25 cellular contexts compared by ENCODE assay signal in the genomic region with DNA sequence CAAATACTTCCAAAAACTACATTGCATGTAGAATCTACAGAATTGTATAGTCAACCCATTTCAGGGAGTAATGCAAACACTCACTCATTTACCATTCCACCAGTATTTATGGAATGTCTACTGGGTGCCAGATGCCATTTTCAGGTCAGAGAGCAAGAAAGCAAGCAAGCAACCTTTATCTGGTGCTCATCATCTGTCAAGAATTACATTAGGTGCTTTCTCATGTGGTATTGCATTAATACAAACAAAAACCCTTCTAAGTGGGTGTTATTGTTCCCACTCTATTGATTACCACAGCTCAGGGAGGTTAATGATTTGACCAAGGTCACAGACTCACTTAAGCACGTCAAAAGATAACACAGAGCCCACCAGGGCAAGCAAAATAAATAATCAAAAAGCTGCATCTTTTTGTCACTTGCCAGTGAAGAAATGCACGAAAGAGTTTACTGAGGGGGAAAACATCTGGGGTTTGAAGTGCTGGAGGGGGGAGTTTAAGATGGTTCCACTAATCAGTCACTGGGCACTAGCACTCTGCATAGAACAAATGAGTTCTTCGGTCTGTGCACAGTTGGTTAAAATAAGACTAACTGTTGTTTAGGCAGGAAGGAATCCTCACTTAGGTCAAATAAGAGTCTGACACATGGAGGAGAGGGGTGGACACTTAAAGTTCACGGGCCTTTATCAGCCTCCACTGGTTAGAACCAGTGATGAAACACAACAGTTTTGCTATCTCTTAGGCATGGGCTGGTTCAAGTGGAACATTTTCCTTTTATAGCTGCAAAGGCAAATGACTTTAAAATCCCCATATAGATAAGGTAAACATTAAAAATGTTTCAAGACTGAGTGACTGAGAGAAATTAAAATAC.
DNase-seq lines count a peak whose midpoint lies in the region; ATAC-seq, FAIRE-seq and TF ChIP-seq lines count a peak whose summit lies in the region.
"Had no signal": no experiment of that assay in that cellular context is flagged by ENCODE, and none has a peak within 500 bp of the region (broad histone marks: within the 10 kb centered on the region; RNA-seq: fewer than 3 reads in every experiment).

No MANE protein-coding gene starts in this region.

- DNase-seq in A549 (ENCODE audit: low read depth in 1 of 2, low spot score in 1 of 2): peak in 1 of 2 experiments; percentile 2
- peak; percentile 23 for DNase-seq in HuH-7.5 (ENCODE audit: low spot score)
- DNase-seq in dedifferentiated amniotic fluid mesenchymal stem cell (ENCODE audit: extremely low spot score): peak; percentile 42
- peak; percentile 21 for DNase-seq in kidney tubule cell (ENCODE audit: low spot score)
- no peak for DNase-seq in ovary
- DNase-seq in NCI-H1436 treated with DMSO at 0.1 percent for 48 hours (lab: John Stamatoyannopoulos, UW): no peak
- DNase-seq in AML-193 (lab: John Stamatoyannopoulos, UW): no peak
- DNase-seq in GM13976 (ENCODE audit: low spot score): no peak
- DNase-seq: activated CD4-positive, alpha-beta T cell treated with anti-CD3 and anti-CD28 coated beads, Interleukin-2, amount 50 U/mL, for 4 hours; activated T-cell treated with anti-CD3 and anti-CD28 coated beads, Interleukin-2, amount 50 U/mL, for 24 hours; body of pancreas; CD8-positive, alpha-beta T cell; erythroblast; H7; NCI-H1048; NCI-H2081 treated with DMSO at 0.1 percent for 48 hours; NCI-H524 treated with DMSO at 0.1 percent for 48 hours; SHP77; stimulated activated naive CD4-positive, alpha-beta T cell treated with Interleukin-2 at 50 U/mL for 16 hours; tibial artery; WERI-Rb-1 had no signal

- H3K27ac ChIP-seq in A549 (peak overlapping the region in 1 of 2 experiments; percentile 70; a peak in 3 of 6 replicates), ovary (no peak overlapping the region)
- H3K27ac ChIP-seq: body of pancreas, HL-60, KMS-11, tibial artery, WERI-Rb-1 had no signal

- ATAC-seq in A549: peak in 1 of 2 experiments; percentile 38; a peak in 1 of 6 replicates
- ATAC-seq: body of pancreas; CD8-positive, alpha-beta T cell; natural killer cell treated with Interleukin-12 subunit alpha and Interleukin-12 subunit beta and Interleukin-15 and Interleukin-18, amount 100 ng/mL, for 72 hours had no signal

- POLR2A ChIA-PET in A549 (lab: Yijun Ruan, JAX): no interaction called here

- peaks cover 34% of the 10 kb centered on the region for H3K4me1 ChIP-seq in A549
- no peaks in the 10 kb centered on the region for H3K4me1 ChIP-seq in ovary (ENCODE audit: insufficient read depth)
- H3K4me1 ChIP-seq: body of pancreas, tibial artery had no signal

- no peak for TF ChIP-seq POLR2A in A549 (IDR thresholded peaks at IDR 0.05; ENCODE audit: low read length)
- TF ChIP-seq POLR2A in ovary (IDR thresholded peaks at IDR 0.05): no peak

- in situ Hi-C loops in GM13976 (cut with MboI; ENCODE audit: low sequenced_read_pairs, unreplicated experiment): no loop called here

- no peaks in the 10 kb centered on the region for H3K9me3 ChIP-seq in A549
- H3K9me3 ChIP-seq in ovary: no peaks in the 10 kb centered on the region
- H3K9me3 ChIP-seq: body of pancreas, tibial artery had no signal

- no peak overlapping the region for H3K4me3 ChIP-seq in A549
- H3K4me3 ChIP-seq in ovary: no peak overlapping the region
- H3K4me3 ChIP-seq: body of pancreas, tibial artery had no signal

- H3K27me3 ChIP-seq in ovary: no peaks in the 10 kb centered on the region
- H3K27me3 ChIP-seq: body of pancreas, tibial artery had no signal

- WGBS in A549 (ENCODE audit: missing lambda C conversion rate): 21% methylated on average over 4 of the region's 4 CpGs
- WGBS in ovary, 3 donors: 44 to 49% (median 45%) methylated on average over 4 of the region's 4 CpGs

- CTCF ChIA-PET in A549 (lab: Yijun Ruan, JAX): no interaction called here

- no peaks in the 10 kb centered on the region for H3K36me3 ChIP-seq in ovary
- H3K36me3 ChIP-seq: tibial artery had no signal

- no peak for TF ChIP-seq RAD21 in A549 (conservative IDR thresholded peaks at IDR 0.05 in 1 of 2, IDR thresholded peaks at IDR 0.05 in 1 of 2)

- intact Hi-C loops in ovary (cut with DNase I): no loop called here

- peak overlapping the region; percentile 54 for H3K4me2 ChIP-seq in A549
- H3K4me2 ChIP-seq: KMS-11 had no signal

- no peak for TF ChIP-seq CTCF in A549 (IDR thresholded peaks at IDR 0.05)
- no peak for TF ChIP-seq CTCF in ovary (IDR thresholded peaks at IDR 0.05)
- no peak for TF ChIP-seq CTCF in GM13976 (IDR thresholded peaks at IDR 0.05; ENCODE audit: borderline replicate concordance, control extremely low read depth, extremely low read depth, insufficient read depth, missing control alignments)

- FAIRE-seq in A549 (lab: Jason Lieb, UNC): no peak
- FAIRE-seq: GM19239 had no signal

- TF ChIP-seq EP300 in A549 (IDR thresholded peaks at IDR 0.05) (no peak), ovary (IDR thresholded peaks at IDR 0.05) (no peak)

TF ChIP-seq in A549, 52 proteins besides CTCF, POLR2A, EP300 and RAD21:
- TF ChIP-seq GATA3 (IDR thresholded peaks at IDR 0.05; ENCODE audit: borderline replicate concordance) (peak; percentile 45; the same call in 1 of the 2 replicates), POLR2AphosphoS2 (conservative IDR thresholded peaks at IDR 0.05; ENCODE audit: low read length) (no peak), CEBPB (IDR thresholded peaks at IDR 0.05) (peak in 1 of 2 experiments; percentile 30; a peak in 1 of 4 replicates), FOSB (CRISPR knock-in tag; IDR thresholded peaks at IDR 0.05) (no peak), CHD2 (IDR thresholded peaks at IDR 0.05; ENCODE audit: low read length, partially characterized antibody) (no peak), ZSCAN20 (CRISPR knock-in tag; IDR thresholded peaks at IDR 0.05) (no peak), ESRRA (IDR thresholded peaks at IDR 0.05; ENCODE audit: borderline replicate concordance, low read length) (no peak), MAFK (IDR thresholded peaks at IDR 0.05; ENCODE audit: partially characterized antibody) (no peak)
- TF ChIP-seq, protein P1, sequence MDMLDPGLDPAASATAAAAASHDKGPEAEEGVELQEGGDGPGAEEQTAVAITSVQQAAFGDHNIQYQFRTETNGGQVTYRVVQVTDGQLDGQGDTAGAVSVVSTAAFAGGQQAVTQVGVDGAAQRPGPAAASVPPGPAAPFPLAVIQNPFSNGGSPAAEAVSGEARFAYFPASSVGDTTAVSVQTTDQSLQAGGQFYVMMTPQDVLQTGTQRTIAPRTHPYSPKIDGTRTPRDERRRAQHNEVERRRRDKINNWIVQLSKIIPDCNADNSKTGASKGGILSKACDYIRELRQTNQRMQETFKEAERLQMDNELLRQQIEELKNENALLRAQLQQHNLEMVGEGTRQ (IDR thresholded peaks at IDR 0.05): no peak
- TF ChIP-seq, protein P2, sequence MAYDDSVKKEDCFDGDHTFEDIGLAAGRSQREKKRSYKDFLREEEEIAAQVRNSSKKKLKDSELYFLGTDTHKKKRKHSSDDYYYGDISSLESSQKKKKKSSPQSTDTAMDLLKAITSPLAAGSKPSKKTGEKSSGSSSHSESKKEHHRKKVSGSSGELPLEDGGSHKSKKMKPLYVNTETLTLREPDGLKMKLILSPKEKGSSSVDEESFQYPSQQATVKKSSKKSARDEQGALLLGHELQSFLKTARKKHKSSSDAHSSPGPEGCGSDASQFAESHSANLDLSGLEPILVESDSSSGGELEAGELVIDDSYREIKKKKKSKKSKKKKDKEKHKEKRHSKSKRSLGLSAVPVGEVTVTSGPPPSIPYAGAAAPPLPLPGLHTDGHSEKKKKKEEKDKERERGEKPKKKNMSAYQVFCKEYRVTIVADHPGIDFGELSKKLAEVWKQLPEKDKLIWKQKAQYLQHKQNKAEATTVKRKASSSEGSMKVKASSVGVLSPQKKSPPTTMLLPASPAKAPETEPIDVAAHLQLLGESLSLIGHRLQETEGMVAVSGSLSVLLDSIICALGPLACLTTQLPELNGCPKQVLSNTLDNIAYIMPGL (CRISPR knock-in tag; IDR thresholded peaks at IDR 0.05; ENCODE audit: borderline replicate concordance): no peak
TF ChIP-seq in A549: peak in this region for 2.

Comparison
In these comparisons a context has a peak if more than half of its experiments do, and no peak if none do; other contexts are left out.
1. DNase-seq: peak in HuH-7.5 (single experiment), dedifferentiated amniotic fluid mesenchymal stem cell (single experiment) and kidney tubule cell (single experiment); none in ovary (0 of 5), NCI-H1436 treated with DMSO at 0.1 percent for 48 hours (single experiment), AML-193 (0 of 2) and GM13976 (single experiment).